1 cellular context compared by ENCODE assay signal in genomic region chr11:96264364-96264763, GRCh38.
TF ChIP-seq lines count a peak whose summit lies in the region.

No MANE protein-coding gene starts in this region.

TF ChIP-seq in IMR-90, 13 proteins besides CTCF, POLR2A, EP300 and RAD21:
- no peak for TF ChIP-seq FOS (IDR thresholded peaks at IDR 0.05; ENCODE audit: low read depth, low read length)
- no peak for TF ChIP-seq MXI1 (IDR thresholded peaks at IDR 0.05; ENCODE audit: borderline replicate concordance, low read depth, low read length)
- TF ChIP-seq RCOR1 (IDR thresholded peaks at IDR 0.05; ENCODE audit: insufficient replicate concordance, low read length) = no peak
- TF ChIP-seq MAZ (IDR thresholded peaks at IDR 0.05; ENCODE audit: borderline replicate concordance, low read depth, low read length) = no peak
- TF ChIP-seq, protein P1, sequence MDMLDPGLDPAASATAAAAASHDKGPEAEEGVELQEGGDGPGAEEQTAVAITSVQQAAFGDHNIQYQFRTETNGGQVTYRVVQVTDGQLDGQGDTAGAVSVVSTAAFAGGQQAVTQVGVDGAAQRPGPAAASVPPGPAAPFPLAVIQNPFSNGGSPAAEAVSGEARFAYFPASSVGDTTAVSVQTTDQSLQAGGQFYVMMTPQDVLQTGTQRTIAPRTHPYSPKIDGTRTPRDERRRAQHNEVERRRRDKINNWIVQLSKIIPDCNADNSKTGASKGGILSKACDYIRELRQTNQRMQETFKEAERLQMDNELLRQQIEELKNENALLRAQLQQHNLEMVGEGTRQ (IDR thresholded peaks at IDR 0.05; ENCODE audit: low read depth, low read length) = no peak
- no peak for TF ChIP-seq BHLHE40 (IDR thresholded peaks at IDR 0.05; ENCODE audit: low read depth, low read length)
- TF ChIP-seq CHD1 (IDR thresholded peaks at IDR 0.05; ENCODE audit: low read depth, low read length) = no peak
- TF ChIP-seq SMC3 (IDR thresholded peaks at IDR 0.05; ENCODE audit: low read depth, low read length) = no peak
- no peak for TF ChIP-seq MAFK (IDR thresholded peaks at IDR 0.05; ENCODE audit: low read depth, low read length)
- no peak for TF ChIP-seq RFX5 (IDR thresholded peaks at IDR 0.05; ENCODE audit: low read depth, low read length)
- TF ChIP-seq, protein P2, sequence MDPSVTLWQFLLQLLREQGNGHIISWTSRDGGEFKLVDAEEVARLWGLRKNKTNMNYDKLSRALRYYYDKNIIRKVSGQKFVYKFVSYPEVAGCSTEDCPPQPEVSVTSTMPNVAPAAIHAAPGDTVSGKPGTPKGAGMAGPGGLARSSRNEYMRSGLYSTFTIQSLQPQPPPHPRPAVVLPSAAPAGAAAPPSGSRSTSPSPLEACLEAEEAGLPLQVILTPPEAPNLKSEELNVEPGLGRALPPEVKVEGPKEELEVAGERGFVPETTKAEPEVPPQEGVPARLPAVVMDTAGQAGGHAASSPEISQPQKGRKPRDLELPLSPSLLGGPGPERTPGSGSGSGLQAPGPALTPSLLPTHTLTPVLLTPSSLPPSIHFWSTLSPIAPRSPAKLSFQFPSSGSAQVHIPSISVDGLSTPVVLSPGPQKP (IDR thresholded peaks at IDR 0.05; ENCODE audit: borderline replicate concordance, low read depth, low read length) = no peak
- no peak for TF ChIP-seq CEBPB (IDR thresholded peaks at IDR 0.05; ENCODE audit: low read depth, low read length)
- no peak for TF ChIP-seq NFE2L2 (IDR thresholded peaks at IDR 0.05; ENCODE audit: low read depth, low read length)
